In the genomic region with DNA sequence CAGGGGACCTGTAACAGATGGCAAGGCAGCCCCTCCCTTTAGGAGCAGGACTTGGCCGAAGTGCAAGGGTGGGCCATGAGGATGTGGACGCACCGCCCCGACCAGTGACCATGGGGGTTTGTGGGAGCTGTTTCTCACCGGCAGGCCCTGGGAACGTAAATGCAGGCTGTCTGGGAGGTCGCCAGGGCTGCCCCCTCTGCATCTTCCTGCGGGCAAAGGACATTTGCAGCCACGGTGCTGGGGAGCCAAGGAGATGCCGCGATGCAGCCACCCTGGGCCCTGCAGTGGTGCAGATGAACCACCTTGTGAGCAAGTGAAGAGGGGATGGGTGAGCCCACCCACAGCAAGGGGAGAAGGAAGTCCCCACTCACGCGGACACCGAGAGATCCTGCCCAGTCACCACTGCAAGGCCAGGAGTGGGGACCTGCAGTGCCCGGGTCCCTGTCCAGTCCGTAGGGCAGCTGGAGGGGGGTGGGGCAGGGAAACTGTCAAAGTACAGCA, we compare ENCODE assay signal across 13 cellular contexts.
"Had no signal": no experiment of that assay in that cellular context is flagged by ENCODE, and none has a peak within 500 bp of the region (broad histone marks: within the 10 kb centered on the region; RNA-seq: fewer than 3 reads in every experiment).

No MANE protein-coding gene starts in this region.

- H3K27ac ChIP-seq: body of pancreas had no signal

- H3K4me3 ChIP-seq: body of pancreas had no signal

- ATAC-seq: body of pancreas; left colon; stimulated activated effector memory CD8-positive, alpha-beta T cell treated with anti-CD3 and anti-CD28 coated beads, Interleukin-12 subunit alpha, Interleukin-12 subunit beta, amount 100 ng/mL, for 72 hours; T-helper 17 cell had no signal

- DNase-seq: activated effector memory CD4-positive, alpha-beta T cell treated with Interleukin-2 at 50 U/mL for 16 hours; activated T-cell treated with anti-CD3 and anti-CD28 coated beads, Interleukin-2, amount 50 U/mL, for 24 hours; body of pancreas; cerebellar nuclear complex; dermis blood vessel endothelial cell; immature natural killer cell; left colon; mesendoderm; small intestine; T-helper 17 cell; trophoblast cell had no signal

- H3K27me3 ChIP-seq: body of pancreas had no signal

- H3K9me3 ChIP-seq: body of pancreas had no signal

- FAIRE-seq: small intestine, TTC549 had no signal
